14 cellular contexts compared by ENCODE assay signal in the genomic region with DNA sequence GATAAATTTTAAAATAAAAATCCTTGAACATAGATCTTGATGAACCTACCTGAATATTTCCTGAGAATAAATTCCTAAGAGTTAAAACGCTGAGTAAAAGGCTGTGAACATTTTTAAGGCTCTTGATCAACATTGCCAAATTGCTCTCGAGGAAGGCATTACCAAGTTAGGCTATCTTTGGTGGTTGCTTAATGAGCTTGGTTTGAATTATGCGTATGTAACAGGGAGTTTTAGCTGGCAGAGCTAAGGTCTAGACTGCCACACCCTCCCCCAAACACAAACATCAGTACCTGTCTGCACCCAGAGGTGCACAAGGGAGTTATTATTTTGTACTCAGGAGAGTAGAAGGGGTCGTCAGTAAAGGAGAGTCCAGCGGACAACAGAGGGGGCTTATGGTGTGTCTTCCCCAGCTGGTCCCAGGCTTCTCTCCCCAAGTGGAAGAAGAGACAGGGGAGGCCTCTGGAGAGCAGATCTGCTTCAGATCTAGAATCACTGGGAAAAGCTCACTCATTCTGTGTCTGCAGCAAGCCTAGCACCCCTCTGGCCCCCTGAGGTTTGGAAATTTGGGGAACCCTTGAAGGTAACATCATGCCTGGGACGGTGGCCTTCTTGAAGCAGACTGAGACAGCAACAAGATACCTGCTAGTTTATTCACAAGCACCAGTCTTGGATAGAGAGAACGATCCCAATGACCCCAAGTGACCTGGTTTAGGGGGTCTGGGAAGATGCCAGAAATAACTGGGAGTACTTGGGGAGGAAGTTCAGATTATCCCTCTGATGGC.
"Had no signal": no experiment of that assay in that cellular context is flagged by ENCODE, and none has a peak within 500 bp of the region (broad histone marks: within the 10 kb centered on the region; RNA-seq: fewer than 3 reads in every experiment).

No MANE protein-coding gene starts in this region.

- H3K9me3 ChIP-seq: neutrophil, right atrium auricular region, thyroid gland had no signal

- H3K27ac Mint-ChIP-seq: activated CD4-positive, alpha-beta T cell treated with anti-CD3 and anti-CD28 coated beads, Interleukin-2, amount 10 ng/mL, durations not matched to agents 7 days and 5 days; activated naive CD4-positive, alpha-beta T cell treated with anti-CD3 and anti-CD28 coated beads, Interleukin-2, amount 50 U/mL, for 72 hours; activated T-helper 2 cell treated with anti-CD3 and anti-CD28 coated beads, Interferon-gamma antibody, Interleukin-2, Interleukin-4, amounts not matched to agents 10 μg/mL and 5 μg/mL and 100 μg/mL, durations not matched to agents 14 hours and 24 hours and 36 hours had no signal

- H3K4me3 Mint-ChIP-seq: activated CD4-positive, alpha-beta T cell treated with anti-CD3 and anti-CD28 coated beads, Interleukin-2, amount 10 ng/mL, durations not matched to agents 7 days and 5 days had no signal

- H3K27ac ChIP-seq: brain microvascular endothelial cell, neutrophil, right atrium auricular region, thyroid gland, VCaP had no signal

- ATAC-seq: activated naive CD4-positive, alpha-beta T cell treated with anti-CD3 and anti-CD28 coated beads, Interleukin-2, amount 50 U/mL, for 72 hours had no signal

- H3K4me3 ChIP-seq: right atrium auricular region, thyroid gland had no signal

- H3K4me1 ChIP-seq: thyroid gland had no signal

- H3K27me3 ChIP-seq: brain microvascular endothelial cell, neutrophil, right atrium auricular region, thyroid gland had no signal

- H3K9me3 Mint-ChIP-seq: activated CD4-positive, alpha-beta T cell treated with anti-CD3 and anti-CD28 coated beads, Interleukin-2, amount 10 ng/mL, durations not matched to agents 7 days and 5 days; activated T-helper 2 cell treated with anti-CD3 and anti-CD28 coated beads, Interferon-gamma antibody, Interleukin-2, Interleukin-4, amounts not matched to agents 10 μg/mL and 5 μg/mL and 100 μg/mL, durations not matched to agents 14 hours and 24 hours and 36 hours had no signal

- DNase-seq: activated CD4-positive, alpha-beta T cell treated with anti-CD3 and anti-CD28 coated beads, Interleukin-2, amount 10 ng/mL, durations not matched to agents 7 days and 5 days; amygdala; brain microvascular endothelial cell; dermis blood vessel endothelial cell; hippocampal formation; kidney glomerular epithelial cell; posterior cingulate gyrus; small intestine; thyroid gland had no signal

- H3K27me3 Mint-ChIP-seq: activated CD4-positive, alpha-beta T cell treated with anti-CD3 and anti-CD28 coated beads, Interleukin-2, amount 10 ng/mL, durations not matched to agents 7 days and 5 days had no signal

- H3K36me3 ChIP-seq: brain microvascular endothelial cell, neutrophil, right atrium auricular region, thyroid gland had no signal
